Comparison of ENCODE assay signal across 1 cellular context in genomic region chr17:67481808-67482207, GRCh38.
TF ChIP-seq lines count a peak whose summit lies in the region.

No MANE protein-coding gene starts in this region.

TF ChIP-seq in GM23338, 12 proteins besides CTCF, POLR2A, EP300 and RAD21 (continued from another document):
- TF ChIP-seq REST (IDR thresholded peaks at IDR 0.05; ENCODE audit: unreplicated experiment) = no peak
- TF ChIP-seq STAT1 (IDR thresholded peaks at IDR 0.05; ENCODE audit: unreplicated experiment) = no peak
- no peak for TF ChIP-seq ETS1 (IDR thresholded peaks at IDR 0.05)
- TF ChIP-seq NANOG (IDR thresholded peaks at IDR 0.05; ENCODE audit: borderline replicate concordance) = no peak
